Comparison of ENCODE assay signal across 12 cellular contexts in the genomic region with DNA sequence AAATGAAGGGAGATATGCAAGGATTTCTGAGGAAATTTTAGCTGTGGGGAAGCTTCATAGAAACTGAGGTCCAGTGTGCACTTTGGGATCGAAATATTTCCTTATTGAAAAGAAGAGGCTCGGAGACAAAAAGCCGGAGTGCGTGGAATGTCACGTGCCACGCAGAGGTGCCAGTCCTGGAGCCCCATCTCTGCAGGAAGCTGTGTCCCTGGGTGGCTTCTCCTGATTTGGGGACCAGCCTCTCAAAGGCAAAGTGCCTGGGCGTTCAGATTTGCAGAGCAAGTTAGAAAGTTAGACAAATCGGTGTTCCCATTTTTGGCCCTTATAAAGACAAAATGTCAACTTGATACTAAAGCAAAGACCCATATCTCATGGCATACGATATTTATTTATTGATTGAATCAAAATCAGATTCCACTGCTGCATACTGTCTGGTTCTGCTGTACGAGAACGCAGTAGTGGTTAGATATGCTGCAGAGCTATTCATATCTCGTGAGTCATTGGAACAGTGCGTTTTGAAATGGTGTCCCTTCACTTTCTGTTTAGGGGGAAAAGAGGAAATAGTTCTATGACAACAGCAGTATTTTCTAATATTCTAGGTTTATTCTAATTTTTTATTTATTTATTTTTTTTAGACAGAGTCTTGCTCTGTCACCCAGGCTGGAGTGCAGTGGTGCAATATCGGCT. TPM values are rescaled to one million over a fixed set of nuclear protein-coding genes. Genes with fewer than 3 reads are reported as not detected.
DNase-seq lines count a peak whose midpoint lies in the region; ATAC-seq and TF ChIP-seq lines count a peak whose summit lies in the region.
"Had no signal": no experiment of that assay in that cellular context is flagged by ENCODE, and none has a peak within 500 bp of the region (broad histone marks: within the 10 kb centered on the region; RNA-seq: fewer than 3 reads in every experiment).

No MANE protein-coding gene starts in this region.

- H3K9ac ChIP-seq in mesenchymal stem cell (ENCODE audit: low read length): no peak overlapping the region

- no peaks in the 10 kb centered on the region for H3K36me3 ChIP-seq in CD4-positive, CD25-positive, alpha-beta regulatory T cell (ENCODE audit: control insufficient read depth, insufficient read depth, low read length)
- no peaks in the 10 kb centered on the region for H3K36me3 ChIP-seq in mesenchymal stem cell (ENCODE audit: control insufficient read depth in 1 of 2, insufficient read depth in 2 of 2, low read depth in 1 of 2, low read length in 2 of 2)

- H3K9me3 ChIP-seq in CD4-positive, CD25-positive, alpha-beta regulatory T cell (ENCODE audit: control insufficient read depth in 2 of 2, low read length in 2 of 2): no peaks in the 10 kb centered on the region
- H3K9me3 ChIP-seq in mesenchymal stem cell (ENCODE audit: control insufficient read depth, low read length): peaks cover 2% of the 10 kb centered on the region

- peak overlapping the region; percentile 55 for H3K27ac ChIP-seq in CD4-positive, CD25-positive, alpha-beta regulatory T cell (ENCODE audit: insufficient read depth, low read length, poor library complexity, severe bottlenecking)
- no peak overlapping the region for H3K27ac ChIP-seq in mesenchymal stem cell (ENCODE audit: low read length, poor library complexity, severe bottlenecking)

- TF ChIP-seq CTCF in GM10266 (IDR thresholded peaks at IDR 0.05; ENCODE audit: control insufficient read depth, insufficient read depth, low read depth, missing control alignments): no peak

- no peak overlapping the region for H3K18ac ChIP-seq in mesenchymal stem cell (ENCODE audit: low read depth in 1 of 2, low read length in 2 of 2)

- no peaks in the 10 kb centered on the region for H3K27me3 Mint-ChIP-seq in CD4-positive, CD25-positive, alpha-beta regulatory T cell
- H3K27me3 Mint-ChIP-seq in activated naive CD8-positive, alpha-beta T cell: no peaks in the 10 kb centered on the region

- H3K9me3 Mint-ChIP-seq in CD4-positive, CD25-positive, alpha-beta regulatory T cell: no peaks in the 10 kb centered on the region
- no peaks in the 10 kb centered on the region for H3K9me3 Mint-ChIP-seq in activated naive CD8-positive, alpha-beta T cell (ENCODE audit: low read depth)

- no peak overlapping the region for H3K14ac ChIP-seq in mesenchymal stem cell (ENCODE audit: low read length in 2 of 2)

- H4K91ac ChIP-seq in mesenchymal stem cell (ENCODE audit: low read length): no peak overlapping the region

- no peak overlapping the region for H2BK5ac ChIP-seq in mesenchymal stem cell (ENCODE audit: low read depth, low read length, poor library complexity, severe bottlenecking)

- WGBS in mesenchymal stem cell: 85% methylated on average over 14 of the region's 14 CpGs

- H3K4me2 ChIP-seq in mesenchymal stem cell (ENCODE audit: low read length, poor library complexity, severe bottlenecking): no peak overlapping the region

- peaks cover 12 to 79% (median 48%) of the 10 kb centered on the region in 4 donors for H3K4me1 Mint-ChIP-seq in CD4-positive, CD25-positive, alpha-beta regulatory T cell
- peaks cover 73% of the 10 kb centered on the region for H3K4me1 Mint-ChIP-seq in activated naive CD8-positive, alpha-beta T cell (ENCODE audit: low read depth)

- H3K4me3 Mint-ChIP-seq in CD4-positive, CD25-positive, alpha-beta regulatory T cell: peak overlapping the region in 2 of 4 donors; percentile 51 to 57
- H3K4me3 Mint-ChIP-seq in activated naive CD8-positive, alpha-beta T cell: peak overlapping the region; percentile 52

- no peak overlapping the region for H3K4me3 ChIP-seq in CD4-positive, CD25-positive, alpha-beta regulatory T cell (ENCODE audit: low read depth, low read length)
- H3K4me3 ChIP-seq in mesenchymal stem cell (ENCODE audit: insufficient read depth in 1 of 2, low read depth in 1 of 2, low read length in 2 of 2): no peak overlapping the region

- no peaks in the 10 kb centered on the region for H3K27me3 ChIP-seq in CD4-positive, CD25-positive, alpha-beta regulatory T cell (ENCODE audit: control insufficient read depth, insufficient read depth, low read length)
- H3K27me3 ChIP-seq in mesenchymal stem cell (ENCODE audit: control insufficient read depth in 1 of 2, insufficient read depth in 1 of 2, low read length in 2 of 2): peaks cover 0 to 12% of the 10 kb centered on the region in 2 experiments

- no peak overlapping the region for H2AK5ac ChIP-seq in mesenchymal stem cell (ENCODE audit: low read length, severe bottlenecking)

- no peak overlapping the region for H2BK15ac ChIP-seq in mesenchymal stem cell (ENCODE audit: low read depth, poor library complexity, severe bottlenecking)

- H3K4me1 ChIP-seq in CD4-positive, CD25-positive, alpha-beta regulatory T cell (ENCODE audit: control insufficient read depth, insufficient read depth, low read length, poor library complexity, severe bottlenecking): peaks cover 57% of the 10 kb centered on the region
- H3K4me1 ChIP-seq in mesenchymal stem cell (ENCODE audit: control insufficient read depth, insufficient read depth, low read depth, low read length): no peaks in the 10 kb centered on the region

- DNase-seq in CD4-positive, CD25-positive, alpha-beta regulatory T cell: peak in 1 of 3 donors; percentile 45
- DNase-seq in MV-4-11 (lab: John Stamatoyannopoulos, UW) (peak; percentile 91), mesenchymal stem cell (peak; percentile 20), D341Med (ENCODE audit: low spot score) (no peak), GM10266 (ENCODE audit: extremely low spot score) (no peak), NCI-H524 treated with DMSO at 0.1 percent for 48 hours (lab: John Stamatoyannopoulos, UW) (no peak)
- DNase-seq: cerebellar nuclear complex, HCEC 1CT, NCI-H510A treated with DMSO at 0.1 percent for 48 hours, occipital lobe had no signal

- no peak overlapping the region for H3K4ac ChIP-seq in mesenchymal stem cell (ENCODE audit: low read depth in 1 of 2, low read length in 2 of 2)

- peaks cover 3% of the 10 kb centered on the region for H3K36me3 Mint-ChIP-seq in CD4-positive, CD25-positive, alpha-beta regulatory T cell
- H3K36me3 Mint-ChIP-seq in activated naive CD8-positive, alpha-beta T cell: no peaks in the 10 kb centered on the region

- peak overlapping the region; percentile 39 to 86 (median 70) for H3K27ac Mint-ChIP-seq in CD4-positive, CD25-positive, alpha-beta regulatory T cell
- no peak overlapping the region for H3K27ac Mint-ChIP-seq in activated naive CD8-positive, alpha-beta T cell

- H3K79me1 ChIP-seq in mesenchymal stem cell (replicated peaks; ENCODE audit: low read length, poor library complexity, severe bottlenecking): no peaks in the 10 kb centered on the region

- no peak overlapping the region for H2BK120ac ChIP-seq in mesenchymal stem cell (ENCODE audit: low read depth, low read length)

- no peak overlapping the region for H3K23ac ChIP-seq in mesenchymal stem cell (ENCODE audit: low read length in 2 of 2)

- no peak overlapping the region for H4K8ac ChIP-seq in mesenchymal stem cell (ENCODE audit: low read length)

- ATAC-seq in CD4-positive, CD25-positive, alpha-beta regulatory T cell (ENCODE audit: low read depth in 2 of 2): peak; percentile 45 to 57
- no peak for ATAC-seq in HG02642 (IDR thresholded peaks at IDR 0.05; ENCODE audit: poor library complexity, unreplicated experiment)

- no peak overlapping the region for H2BK12ac ChIP-seq in mesenchymal stem cell (ENCODE audit: low read length in 2 of 2)

- H2AFZ ChIP-seq in mesenchymal stem cell (ENCODE audit: low read depth, low read length): no peak overlapping the region

RNA-seq across cellular contexts. Expression of a gene that starts 9.1 kb away (rescaled TPM):
- total RNA-seq in CD4-positive, CD25-positive, alpha-beta regulatory T cell: 125 TPM
- 10 to 100 TPM; 15.2 to 23.5 (median 19.0) TPM for polyA plus RNA-seq in CD4-positive, CD25-positive, alpha-beta regulatory T cell
- 16.0 TPM for polyA plus RNA-seq in mesenchymal stem cell (2013, experiment 1 of 2)
- polyA plus RNA-seq in mesenchymal stem cell (2013, experiment 2 of 2): 14.3 TPM

Comparison
In these comparisons a context has a peak if more than half of its experiments do, and no peak if none do; other contexts are left out.
1. DNase-seq: peak in MV-4-11 (single experiment) and mesenchymal stem cell (single experiment); none in D341Med (single experiment), GM10266 (single experiment) and NCI-H524 treated with DMSO at 0.1 percent for 48 hours (single experiment).